Comparison of ENCODE assay signal across 9 cellular contexts in genomic region chr5:65037845-65038815, GRCh38.
DNase-seq lines count a peak whose midpoint lies in the region; ATAC-seq, FAIRE-seq and TF ChIP-seq lines count a peak whose summit lies in the region.
"Had no signal": no experiment of that assay in that cellular context is flagged by ENCODE, and none has a peak within 500 bp of the region (broad histone marks: within the 10 kb centered on the region; RNA-seq: fewer than 3 reads in every experiment).

No MANE protein-coding gene starts in this region.

- ATAC-seq in CD4-positive, CD25-positive, alpha-beta regulatory T cell (ENCODE audit: low read depth in 2 of 2): no peak
- ATAC-seq in HepG2: peak; percentile 74
- no peak for ATAC-seq in GM21381 (IDR thresholded peaks at IDR 0.05; ENCODE audit: unreplicated experiment)
- ATAC-seq in HG03108 (IDR thresholded peaks at IDR 0.05; ENCODE audit: unreplicated experiment): no peak
- no peak for ATAC-seq in GM18867 (IDR thresholded peaks at IDR 0.05; ENCODE audit: unreplicated experiment)

- POLR2A ChIA-PET in HepG2 (lab: Yijun Ruan, JAX): no interaction called here

- H3K27me3 Mint-ChIP-seq in CD4-positive, CD25-positive, alpha-beta regulatory T cell: peaks cover 10% of the 10 kb centered on the region
- no peaks in the 10 kb centered on the region for H3K27me3 Mint-ChIP-seq in activated naive CD8-positive, alpha-beta T cell

- peaks cover 28% of the 10 kb centered on the region for H3K4me1 ChIP-seq in CD4-positive, CD25-positive, alpha-beta regulatory T cell (ENCODE audit: control insufficient read depth, insufficient read depth, low read length, poor library complexity, severe bottlenecking)
- H3K4me1 ChIP-seq in HAP-1 (peaks cover 8% of the 10 kb centered on the region), HepG2 (ENCODE audit: insufficient read depth, low read length) (peaks cover 36% of the 10 kb centered on the region)

- no peak overlapping the region for H3K27ac ChIP-seq in CD4-positive, CD25-positive, alpha-beta regulatory T cell (ENCODE audit: insufficient read depth, low read length, poor library complexity, severe bottlenecking)
- H3K27ac ChIP-seq in HepG2 (ENCODE audit: extremely low read length, insufficient read depth, low read length): no peak overlapping the region

- no peak overlapping the region for H3K9ac ChIP-seq in HepG2 (ENCODE audit: insufficient read depth, low read depth, low read length)

- H3K36me3 ChIP-seq in CD4-positive, CD25-positive, alpha-beta regulatory T cell (ENCODE audit: control insufficient read depth, insufficient read depth, low read length): no peaks in the 10 kb centered on the region
- H3K36me3 ChIP-seq in HAP-1 (replicated peaks): no peaks in the 10 kb centered on the region
- no peaks in the 10 kb centered on the region for H3K36me3 ChIP-seq in HepG2 (replicated peaks in 1 of 2; ENCODE audit: control insufficient read depth in 1 of 2, insufficient read depth in 2 of 2, low read length in 2 of 2)

- H3K9me3 ChIP-seq in CD4-positive, CD25-positive, alpha-beta regulatory T cell (ENCODE audit: control insufficient read depth in 2 of 2, low read length in 2 of 2): no peaks in the 10 kb centered on the region
- no peaks in the 10 kb centered on the region for H3K9me3 ChIP-seq in HAP-1
- H3K9me3 ChIP-seq in HepG2 (ENCODE audit: low read length): no peaks in the 10 kb centered on the region

- H3K27me3 ChIP-seq in CD4-positive, CD25-positive, alpha-beta regulatory T cell (ENCODE audit: control insufficient read depth, insufficient read depth, low read length): no peaks in the 10 kb centered on the region
- H3K27me3 ChIP-seq in HAP-1 (ENCODE audit: low read depth) (no peaks in the 10 kb centered on the region), HepG2 (ENCODE audit: control insufficient read depth in 1 of 2, insufficient read depth in 2 of 2, low read length in 2 of 2) (no peaks in the 10 kb centered on the region; a peak in 2 of 5 replicates)

- H3K36me3 Mint-ChIP-seq in CD4-positive, CD25-positive, alpha-beta regulatory T cell: no peaks in the 10 kb centered on the region
- H3K36me3 Mint-ChIP-seq in activated naive CD8-positive, alpha-beta T cell: no peaks in the 10 kb centered on the region

- peak; percentile 52 for FAIRE-seq in HepG2 (lab: Jason Lieb, UNC)
- FAIRE-seq: islet of Langerhans had no signal

- H3K4me2 ChIP-seq in HepG2 (ENCODE audit: low read depth, low read length): 0 out of 2 replicates have a peak overlapping the region, but pooled peaks have one; percentile 29

- peak; percentile 62 for TF ChIP-seq CTCF in HepG2 (CRISPR knock-in tag; IDR thresholded peaks at IDR 0.05)

- peaks cover 0 to 1% (median 0%) of the 10 kb centered on the region in 7 donors for H3K9me3 Mint-ChIP-seq in CD4-positive, CD25-positive, alpha-beta regulatory T cell
- H3K9me3 Mint-ChIP-seq in activated naive CD8-positive, alpha-beta T cell (ENCODE audit: low read depth): no peaks in the 10 kb centered on the region

- TF ChIP-seq RAD21 in HepG2 (CRISPR knock-in tag; IDR thresholded peaks at IDR 0.05): no peak

- H4K20me1 ChIP-seq in HepG2 (ENCODE audit: insufficient read depth, low read length): no peaks in the 10 kb centered on the region

- in situ Hi-C loops in HAP-1 (cut with MboI; ENCODE audit: low sequenced_read_pairs) (loop anchor here (25.0 kb wide), 1 partner anchor 226 kb away; no protein-coding TSS in a partner anchor), HepG2 (cut with HindIII; ENCODE audit: extremely low pct_ligation_motif_present, low pct_unique_long_range_greater_than_20kb) (loop anchor here (5.0 kb wide), 1 partner anchor 226 kb away; no protein-coding TSS in a partner anchor)

- peak in 2 of 3 donors; percentile 16 to 51 for DNase-seq in CD4-positive, CD25-positive, alpha-beta regulatory T cell
- DNase-seq in HAP-1 (ENCODE audit: low spot score in 2 of 2) (peak; percentile 30 to 61), HepG2 (ENCODE audit: low spot score) (peak; percentile 39), NCI-H226 (no peak)

- peak overlapping the region in 3 of 4 donors; percentile 44 to 48 (median 45) for H3K4me3 Mint-ChIP-seq in CD4-positive, CD25-positive, alpha-beta regulatory T cell
- peak overlapping the region; percentile 30 for H3K4me3 Mint-ChIP-seq in activated naive CD8-positive, alpha-beta T cell

- BruUV-seq in HepG2 (replicated peaks; lab: Mats Ljungman, UMichigan): no TSS peak

- H3K27ac Mint-ChIP-seq in CD4-positive, CD25-positive, alpha-beta regulatory T cell: peak overlapping the region; percentile 28 to 98 (median 91)
- H3K27ac Mint-ChIP-seq in activated naive CD8-positive, alpha-beta T cell: peak overlapping the region; percentile 66

- WGBS in HepG2 (ENCODE audit: low lambda C conversion rate): 19% methylated on average over 9 of the region's 9 CpGs

- no peak for TF ChIP-seq POLR2A in HepG2 (IDR thresholded peaks at IDR 0.05; ENCODE audit: insufficient read depth in 1 of 2, low read depth in 2 of 2, low read length in 2 of 2)

- peaks cover 13 to 33% (median 28%) of the 10 kb centered on the region in 4 donors for H3K4me1 Mint-ChIP-seq in CD4-positive, CD25-positive, alpha-beta regulatory T cell
- peaks cover 42% of the 10 kb centered on the region for H3K4me1 Mint-ChIP-seq in activated naive CD8-positive, alpha-beta T cell (ENCODE audit: low read depth)

- TF ChIP-seq EP300 in HepG2 (IDR thresholded peaks at IDR 0.05; ENCODE audit: low read depth in 2 of 2, low read length in 2 of 2): no peak
- no peak for TF ChIP-seq EP300 in HepG2 (CRISPR knock-in tag; IDR thresholded peaks at IDR 0.05; ENCODE audit: borderline replicate concordance)

- intact Hi-C loops in HepG2 (cut with micrococcal nuclease; ENCODE audit: unreplicated experiment): loop anchor here (1.0 to 5.0 kb wide), 3 partner anchors 79 to 444 kb away; partner anchors contain the start of gene ADAMTS6

- peak overlapping the region; percentile 79 for H2AFZ ChIP-seq in HepG2 (ENCODE audit: low read length)

- CTCF ChIA-PET in HepG2 (lab: Yijun Ruan, JAX; ENCODE audit: low intra/inter-chr PET ratio, low total read pairs): interaction anchor here (1.9 kb wide), 1 partner anchor 227 kb away, joined by 11 read pairs; no protein-coding TSS in a partner anchor

- no peaks in the 10 kb centered on the region for H3K79me2 ChIP-seq in HepG2 (ENCODE audit: insufficient read depth, low read length)

- no peak overlapping the region for H3K4me3 ChIP-seq in CD4-positive, CD25-positive, alpha-beta regulatory T cell (ENCODE audit: low read depth, low read length)
- H3K4me3 ChIP-seq in HAP-1 (no peak overlapping the region), HepG2 (replicated peaks in 1 of 3; ENCODE audit: insufficient read depth in 1 of 3, low read depth in 2 of 3, low read length in 3 of 3) (no peak overlapping the region)

TF ChIP-seq in HepG2, 621 proteins besides CTCF, POLR2A, EP300 and RAD21 (continues in another document):
- no peak for TF ChIP-seq ATF7 (IDR thresholded peaks at IDR 0.05)
- no peak for TF ChIP-seq ATF7 (CRISPR knock-in tag; IDR thresholded peaks at IDR 0.05)
- 0 out of 4 replicates have a peak, but pooled peaks of 1 of the 2 experiments have one; percentile 37 for TF ChIP-seq HMGXB4 (CRISPR knock-in tag; IDR thresholded peaks at IDR 0.05; ENCODE audit: borderline replicate concordance in 1 of 2, low read depth in 1 of 2)
- TF ChIP-seq ZNF383 (CRISPR knock-in tag; IDR thresholded peaks at IDR 0.05; ENCODE audit: borderline replicate concordance): no peak
- TF ChIP-seq STAG1 (CRISPR knock-in tag; IDR thresholded peaks at IDR 0.05): peak; percentile 54
- TF ChIP-seq ZZZ3 (CRISPR knock-in tag; IDR thresholded peaks at IDR 0.05; ENCODE audit: borderline replicate concordance): no peak
- no peak for TF ChIP-seq ZBTB3 (CRISPR knock-in tag; IDR thresholded peaks at IDR 0.05; ENCODE audit: borderline replicate concordance, low read depth)
- no peak for TF ChIP-seq ZNF619 (CRISPR knock-in tag; IDR thresholded peaks at IDR 0.05)
- TF ChIP-seq ARID5B (CRISPR knock-in tag; IDR thresholded peaks at IDR 0.05): no peak
